Comparison of ENCODE assay signal across 18 cellular contexts in genomic region chr19:28394705-28395104, GRCh38.
DNase-seq lines count a peak whose midpoint lies in the region; ATAC-seq, FAIRE-seq and TF ChIP-seq lines count a peak whose summit lies in the region.
"Had no signal": no experiment of that assay in that cellular context is flagged by ENCODE, and none has a peak within 500 bp of the region (broad histone marks: within the 10 kb centered on the region; RNA-seq: fewer than 3 reads in every experiment).

No MANE protein-coding gene starts in this region.

- H3K27ac Mint-ChIP-seq in dendritic cell treated with granulocyte-macrophage colony-stimulating factor and Interleukin-4, amounts not matched to agents 40 ng/mL and 50 ng/mL, for 4 days: peak overlapping the region; percentile 68
- no peak overlapping the region for H3K27ac Mint-ChIP-seq in stimulated activated memory B cell treated with anti-CD40 and anti-IgM and Interleukin-4, amounts not matched to agents 10 μg/mL and 1 μg/mL and 100 μg/mL, for 72 hours

- ATAC-seq in stimulated activated memory B cell treated with anti-CD40 and anti-IgM and Interleukin-4, amounts not matched to agents 10 μg/mL and 1 μg/mL and 100 μg/mL, for 72 hours: no peak
- ATAC-seq: gastroesophageal sphincter had no signal

- H3K9me3 ChIP-seq in BLaER1 (no peaks in the 10 kb centered on the region; the same call in 1 of the 2 replicates), prostate gland (no peaks in the 10 kb centered on the region), uterus (no peaks in the 10 kb centered on the region)
- H3K9me3 ChIP-seq: testis had no signal

- no peak overlapping the region for H3K4me3 Mint-ChIP-seq in dendritic cell treated with granulocyte-macrophage colony-stimulating factor and Interleukin-4, amounts not matched to agents 40 ng/mL and 50 ng/mL, for 4 days
- no peak overlapping the region for H3K4me3 Mint-ChIP-seq in stimulated activated memory B cell treated with anti-CD40 and anti-IgM and Interleukin-4, amounts not matched to agents 10 μg/mL and 1 μg/mL and 100 μg/mL, for 72 hours

- H3K4me3 ChIP-seq in BLaER1 (no peak overlapping the region), prostate gland (no peak overlapping the region), uterus (no peak overlapping the region)
- H3K4me3 ChIP-seq: gastroesophageal sphincter, GM23248, testis had no signal

- no peaks in the 10 kb centered on the region for H4K20me1 ChIP-seq in BLaER1

- DNase-seq in D721Med (ENCODE audit: insufficient read length, low spot score): peak; percentile 27
- DNase-seq in NCI-H82 (lab: John Stamatoyannopoulos, UW): peak; percentile 75
- no peak for DNase-seq in prostate gland (ENCODE audit: low spot score)
- DNase-seq in uterus: no peak
- DNase-seq: activated CD8-positive, alpha-beta memory T cell treated with anti-CD3 and anti-CD28 coated beads, Interleukin-2, amount 50 U/mL, for 48 hours; activated naive CD4-positive, alpha-beta T cell treated with anti-CD3 and anti-CD28 coated beads, Interleukin-2, amount 50 U/mL, for 16 hours; Calu3; erythroblast; GM23248; NCI-H1436 treated with DMSO at 0.1 percent for 48 hours; NCI-H226; SHP77; T-helper 2 cell; testis had no signal

- H3K36me3 Mint-ChIP-seq in dendritic cell treated with granulocyte-macrophage colony-stimulating factor and Interleukin-4, amounts not matched to agents 40 ng/mL and 50 ng/mL, for 4 days (ENCODE audit: low read depth): no peaks in the 10 kb centered on the region
- peaks cover 4% of the 10 kb centered on the region for H3K36me3 Mint-ChIP-seq in stimulated activated memory B cell treated with anti-CD40 and anti-IgM and Interleukin-4, amounts not matched to agents 10 μg/mL and 1 μg/mL and 100 μg/mL, for 72 hours

- TF ChIP-seq CTCF in D721Med (IDR thresholded peaks at IDR 0.05; ENCODE audit: insufficient read depth, missing control alignments): no peak
- TF ChIP-seq CTCF in prostate gland (IDR thresholded peaks at IDR 0.05): no peak
- no peak for TF ChIP-seq CTCF in uterus (IDR thresholded peaks at IDR 0.05)

- TF ChIP-seq POLR2A in prostate gland (IDR thresholded peaks at IDR 0.05) (no peak), uterus (IDR thresholded peaks at IDR 0.05) (no peak)

- no peak for FAIRE-seq in D721Med (lab: Jason Lieb, UNC)

- peaks cover 19% of the 10 kb centered on the region for H3K4me1 Mint-ChIP-seq in dendritic cell treated with granulocyte-macrophage colony-stimulating factor and Interleukin-4, amounts not matched to agents 40 ng/mL and 50 ng/mL, for 4 days (ENCODE audit: low read depth)
- H3K4me1 Mint-ChIP-seq in stimulated activated memory B cell treated with anti-CD40 and anti-IgM and Interleukin-4, amounts not matched to agents 10 μg/mL and 1 μg/mL and 100 μg/mL, for 72 hours: peaks cover 5% of the 10 kb centered on the region

- H3K27me3 ChIP-seq in BLaER1 (no peaks in the 10 kb centered on the region), prostate gland (replicated peaks; ENCODE audit: insufficient read depth) (no peaks in the 10 kb centered on the region), uterus (no peaks in the 10 kb centered on the region)
- H3K27me3 ChIP-seq: testis had no signal

- peak overlapping the region; percentile 86 for H3K4me2 ChIP-seq in BLaER1

- H3K27me3 Mint-ChIP-seq in dendritic cell treated with granulocyte-macrophage colony-stimulating factor and Interleukin-4, amounts not matched to agents 40 ng/mL and 50 ng/mL, for 4 days: no peaks in the 10 kb centered on the region
- no peaks in the 10 kb centered on the region for H3K27me3 Mint-ChIP-seq in stimulated activated memory B cell treated with anti-CD40 and anti-IgM and Interleukin-4, amounts not matched to agents 10 μg/mL and 1 μg/mL and 100 μg/mL, for 72 hours

- H3K9ac ChIP-seq in BLaER1: peak overlapping the region; percentile 72
- H3K9ac ChIP-seq: GM23248 had no signal

- 20% methylated on average over 4 of the region's 4 CpGs for WGBS in prostate gland

- H3K36me3 ChIP-seq in BLaER1 (no peaks in the 10 kb centered on the region), prostate gland (no peaks in the 10 kb centered on the region), uterus (no peaks in the 10 kb centered on the region)
- H3K36me3 ChIP-seq: gastroesophageal sphincter had no signal

- H3K4me1 ChIP-seq in BLaER1 (peaks cover 65% of the 10 kb centered on the region), prostate gland (replicated peaks) (no peaks in the 10 kb centered on the region), uterus (no peaks in the 10 kb centered on the region)
- H3K4me1 ChIP-seq: gastroesophageal sphincter, testis had no signal

- intact Hi-C loops in dendritic cell treated with granulocyte-macrophage colony-stimulating factor and Interleukin-4, amounts not matched to agents 40 ng/mL and 50 ng/mL, for 4 days (cut with micrococcal nuclease): no loop called here
- intact Hi-C loops in prostate gland (cut with DNase I) (no loop called here), uterus (cut with DNase I; ENCODE audit: low total_unique reads) (no loop called here)

- H3K27ac ChIP-seq in BLaER1 (peak overlapping the region; percentile 85), prostate gland (no peak overlapping the region), uterus (no peak overlapping the region)
- H3K27ac ChIP-seq: gastroesophageal sphincter, GM23248, testis had no signal

- no peaks in the 10 kb centered on the region for H3K9me3 Mint-ChIP-seq in dendritic cell treated with granulocyte-macrophage colony-stimulating factor and Interleukin-4, amounts not matched to agents 40 ng/mL and 50 ng/mL, for 4 days
- peaks cover 13% of the 10 kb centered on the region for H3K9me3 Mint-ChIP-seq in stimulated activated memory B cell treated with anti-CD40 and anti-IgM and Interleukin-4, amounts not matched to agents 10 μg/mL and 1 μg/mL and 100 μg/mL, for 72 hours

Comparison
In these comparisons a context has a peak if more than half of its experiments do, and no peak if none do; other contexts are left out.
1. DNase-seq: peak in D721Med (single experiment) and NCI-H82 (single experiment); none in prostate gland (single experiment) and uterus (0 of 2).